ENCODE assay signal across 15 cellular contexts in the genomic region with DNA sequence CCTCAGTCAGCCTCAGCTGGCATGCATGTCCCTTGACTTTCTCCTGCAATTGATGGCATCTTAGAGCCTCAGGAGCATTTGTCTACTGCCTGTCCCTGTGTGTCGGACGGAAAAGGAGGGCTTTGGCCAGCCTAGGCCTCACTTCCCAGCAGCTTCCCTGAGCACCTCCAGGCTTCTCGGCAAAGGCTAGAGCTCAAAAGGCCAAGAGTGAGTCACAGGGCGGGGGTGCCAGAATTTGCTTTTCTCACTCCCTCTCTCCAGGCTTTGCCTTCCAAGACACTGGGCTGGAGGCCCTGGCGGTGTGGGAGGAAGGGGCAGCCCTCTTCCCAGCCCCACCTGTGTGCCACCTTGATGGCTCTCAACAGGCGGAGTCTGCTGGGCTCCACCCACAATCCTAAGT.
A peak's percentile ranks its signal among the peaks of the same experiment; 100 is the strongest.
DNase-seq lines count a peak whose midpoint lies in the region; ATAC-seq and TF ChIP-seq lines count a peak whose summit lies in the region.
"Had no signal": no experiment of that assay in that cellular context is flagged by ENCODE, and none has a peak within 500 bp of the region (broad histone marks: within the 10 kb centered on the region; RNA-seq: fewer than 3 reads in every experiment).

No MANE protein-coding gene starts in this region.

- in situ Hi-C loops in brain microvascular endothelial cell (cut with HindIII; ENCODE audit: low pct_ligation_motif_present, low sequenced_read_pairs): no loop called here

- WGBS in ovary, 3 donors: 53 to 73% (median 56%) methylated on average over 6 of the region's 6 CpGs
- WGBS in aorta, 2 donors: 15 to 22% methylated on average over 6 of the region's 6 CpGs

- H3K4me1 ChIP-seq in ovary (ENCODE audit: insufficient read depth) (no peaks in the 10 kb centered on the region), aorta (ENCODE audit: control insufficient read depth in 1 of 2, insufficient read depth in 2 of 2, low read length in 2 of 2) (peaks cover 4 to 13% of the 10 kb centered on the region in 2 donors)
- H3K4me1 ChIP-seq: prostate gland, SJSA1 had no signal

- H3K9me3 ChIP-seq in ovary (no peaks in the 10 kb centered on the region), aorta (ENCODE audit: control insufficient read depth, low read length) (no peaks in the 10 kb centered on the region)
- H3K9me3 ChIP-seq: prostate gland, SJSA1 had no signal

- no peak for TF ChIP-seq POLR2A in ovary (IDR thresholded peaks at IDR 0.05)

- H3K36me3 ChIP-seq in brain microvascular endothelial cell (replicated peaks): no peaks in the 10 kb centered on the region
- H3K36me3 ChIP-seq in ovary: no peaks in the 10 kb centered on the region
- no peaks in the 10 kb centered on the region for H3K36me3 ChIP-seq in aorta (ENCODE audit: control insufficient read depth in 1 of 2, insufficient read depth in 2 of 2, low read length in 1 of 2)
- H3K36me3 ChIP-seq: prostate gland, SJSA1 had no signal

- TF ChIP-seq CTCF in brain microvascular endothelial cell (IDR thresholded peaks at IDR 0.05; ENCODE audit: low read depth, low read length, missing control alignments) (no peak), ovary (IDR thresholded peaks at IDR 0.05) (no peak)

- ATAC-seq in Right ventricle myocardium superior (ENCODE audit: poor library complexity) (peak; percentile 96), aorta (ENCODE audit: low FRiP score) (peak; percentile 91)

- H3K27ac ChIP-seq in brain microvascular endothelial cell (no peak overlapping the region), ovary (no peak overlapping the region), aorta (ENCODE audit: low read depth in 1 of 2, low read length in 2 of 2) (peak overlapping the region; percentile 88)
- H3K27ac ChIP-seq: C4-2B, prostate gland, SJSA1 had no signal

- no peak for TF ChIP-seq EP300 in ovary (IDR thresholded peaks at IDR 0.05)

- DNase-seq in brain microvascular endothelial cell (peak; percentile 17), Right ventricle myocardium superior (peak; percentile 81), ovary (peak; percentile 24 to 73 (median 45)), aorta (peak; percentile 92 to 94), NCI-H1105 treated with DMSO at 0.1 percent for 48 hours (lab: John Stamatoyannopoulos, UW) (no peak), NCI-H446 treated with DMSO at 0.1 percent for 48 hours (lab: John Stamatoyannopoulos, UW) (no peak), posterior cingulate gyrus (no peak)
- DNase-seq: activated CD4-positive, alpha-beta T cell treated with anti-CD3 and anti-CD28 coated beads, Interleukin-2, amount 10 ng/mL, durations not matched to agents 7 days and 5 days; central memory CD4-positive, alpha-beta T cell; glutamatergic neuron; NCI-H1694; NCI-H510A had no signal

- H3K27me3 ChIP-seq in brain microvascular endothelial cell (replicated peaks) (no peaks in the 10 kb centered on the region), ovary (no peaks in the 10 kb centered on the region), aorta (ENCODE audit: control insufficient read depth in 1 of 2, insufficient read depth in 2 of 2, low read length in 1 of 2) (no peaks in the 10 kb centered on the region)
- H3K27me3 ChIP-seq: SJSA1 had no signal

- intact Hi-C loops in Right ventricle myocardium superior (cut with DNase I) (no loop called here), ovary (cut with DNase I) (loop anchor here in 1 of 4 donors (10.0 kb wide), 1 partner anchor 93 kb away; no protein-coding TSS in a partner anchor), aorta (cut with DNase I) (loop anchor here in 1 of 2 donors (5.0 kb wide), 1 partner anchor 36 kb away; no protein-coding TSS in a partner anchor), posterior cingulate gyrus (cut with DNase I) (no loop called here)

- H3K4me3 ChIP-seq in brain microvascular endothelial cell (ENCODE audit: low read depth, low read length) (no peak overlapping the region), ovary (no peak overlapping the region), aorta (ENCODE audit: low read length in 2 of 2) (no peak overlapping the region)
- H3K4me3 ChIP-seq: prostate gland, SJSA1 had no signal

Comparison
In these comparisons a context has a peak if more than half of its experiments do, and no peak if none do; other contexts are left out.
1. DNase-seq: peak in brain microvascular endothelial cell (single experiment), Right ventricle myocardium superior (single experiment), ovary (5 of 5) and aorta (2 of 2); none in NCI-H1105 treated with DMSO at 0.1 percent for 48 hours (single experiment), NCI-H446 treated with DMSO at 0.1 percent for 48 hours (single experiment) and posterior cingulate gyrus (0 of 10).
2. H3K27ac ChIP-seq: peak in aorta (2 of 2); none in brain microvascular endothelial cell (single experiment) and ovary (0 of 2).